ENCODE assay signal across 17 cellular contexts in the genomic region with DNA sequence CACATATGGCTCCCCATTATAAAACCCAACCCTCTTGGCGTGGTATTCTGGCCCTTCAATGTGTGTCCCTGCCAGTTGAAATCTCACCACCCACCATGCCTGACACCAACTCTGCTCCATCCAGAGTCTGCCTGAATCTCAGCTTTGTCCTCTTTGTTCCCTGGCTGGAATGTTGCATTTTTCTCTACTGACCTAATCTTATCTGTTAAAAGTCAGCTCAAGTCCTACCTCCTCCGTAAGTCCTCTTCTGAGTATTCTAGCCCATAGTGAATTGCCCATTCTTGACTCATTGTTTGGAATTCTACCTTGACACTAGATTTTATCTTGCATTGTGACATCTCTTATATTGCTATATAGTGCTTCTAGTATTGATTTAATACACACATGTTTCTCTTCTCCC.
DNase-seq lines count a peak whose midpoint lies in the region; ATAC-seq, FAIRE-seq and TF ChIP-seq lines count a peak whose summit lies in the region.
"Had no signal": no experiment of that assay in that cellular context is flagged by ENCODE, and none has a peak within 500 bp of the region (broad histone marks: within the 10 kb centered on the region; RNA-seq: fewer than 3 reads in every experiment).

No MANE protein-coding gene starts in this region.

- H2AFZ ChIP-seq in astrocyte (ENCODE audit: low read depth, low read length) = no peak overlapping the region
- H2AFZ ChIP-seq in trophoblast cell (ENCODE audit: insufficient read depth, low read length, poor library complexity) = peak overlapping the region; percentile 72

- no peaks in the 10 kb centered on the region for H3K36me3 ChIP-seq in astrocyte (ENCODE audit: insufficient read depth, low read length)
- no peaks in the 10 kb centered on the region for H3K36me3 ChIP-seq in trophoblast cell (ENCODE audit: control insufficient read depth in 1 of 2, insufficient read depth in 2 of 2, low read length in 2 of 2)
- H3K36me3 ChIP-seq in breast epithelium = no peaks in the 10 kb centered on the region

- H2BK12ac ChIP-seq in trophoblast cell (ENCODE audit: low read length) = peak overlapping the region; percentile 86

- H3K4me1 Mint-ChIP-seq in HFFc6 (ENCODE audit: low read depth) = peaks cover 48% of the 10 kb centered on the region
- peaks cover 46% of the 10 kb centered on the region for H3K4me1 Mint-ChIP-seq in astrocyte (ENCODE audit: low read depth, unreplicated experiment)

- H4K12ac ChIP-seq in trophoblast cell (ENCODE audit: low read depth, low read length) = no peak overlapping the region

- H3K4me3 Mint-ChIP-seq in HFFc6 (peak overlapping the region; percentile 4; the same call in 1 of the 2 replicates), astrocyte (ENCODE audit: unreplicated experiment) (no peak overlapping the region)

- no peaks in the 10 kb centered on the region for H4K20me1 ChIP-seq in astrocyte (ENCODE audit: insufficient read depth, low read length)

- no peaks in the 10 kb centered on the region for H3K9me3 ChIP-seq in astrocyte (ENCODE audit: insufficient read depth, low read depth, low read length)
- H3K9me3 ChIP-seq in trophoblast cell (ENCODE audit: insufficient read depth, low read depth, low read length) = no peaks in the 10 kb centered on the region
- H3K9me3 ChIP-seq in breast epithelium = no peaks in the 10 kb centered on the region

- intact Hi-C loops in breast epithelium (cut with DNase I; ENCODE audit: low total_unique reads) = no loop called here

- H3K27ac ChIP-seq in astrocyte (ENCODE audit: low read depth, low read length) = peak overlapping the region; percentile 5
- H3K27ac ChIP-seq in trophoblast cell (ENCODE audit: low read depth, low read length) = peak overlapping the region; percentile 51
- H3K27ac ChIP-seq in breast epithelium = no peak overlapping the region

- H3K23ac ChIP-seq in trophoblast cell (ENCODE audit: low read length) = no peak overlapping the region

- peak overlapping the region; percentile 31 for H3K27ac Mint-ChIP-seq in HFFc6
- H3K27ac Mint-ChIP-seq in astrocyte (ENCODE audit: unreplicated experiment) = peak overlapping the region; percentile 98

- H3K14ac ChIP-seq in trophoblast cell (ENCODE audit: low read length) = peak overlapping the region; percentile 46

- H2BK120ac ChIP-seq in trophoblast cell (ENCODE audit: insufficient read depth, low read length, poor library complexity) = peak overlapping the region; percentile 74

- WGBS in trophoblast cell (ENCODE audit: extremely low coverage, insufficient coverage, insufficient read length) = no CpG with 5 or more reads among the region's 2 CpGs

- H2AK5ac ChIP-seq in trophoblast cell (ENCODE audit: low read length) = no peak overlapping the region

- peaks cover 22% of the 10 kb centered on the region for H3K79me1 ChIP-seq in trophoblast cell (ENCODE audit: low read length)

- DNase-seq in HFFc6 = no peak
- peak; percentile 56 for DNase-seq in astrocyte (ENCODE audit: low read depth)
- peak; percentile 45 for DNase-seq in iris pigment epithelial cell (ENCODE audit: low read depth)
- DNase-seq in trophoblast cell = peak; percentile 43 to 94
- no peak for DNase-seq in breast epithelium (ENCODE audit: low spot score in 2 of 2)
- DNase-seq: AML-193, Caco-2, DMS53, NCI-H1048, NCI-H146, NCI-H2081 treated with DMSO at 0.1 percent for 48 hours had no signal

- no peaks in the 10 kb centered on the region for H3K27me3 ChIP-seq in astrocyte (ENCODE audit: insufficient read depth, low read length)
- H3K27me3 ChIP-seq in trophoblast cell (ENCODE audit: insufficient read depth, low read length) = no peaks in the 10 kb centered on the region
- H3K27me3 ChIP-seq in breast epithelium = no peaks in the 10 kb centered on the region

- no peak for TF ChIP-seq CTCF in HFFc6 (IDR thresholded peaks at IDR 0.05)
- no peak for TF ChIP-seq CTCF in astrocyte (IDR thresholded peaks at IDR 0.05; ENCODE audit: insufficient read depth, low read depth, low read length)
- no peak for TF ChIP-seq CTCF in breast epithelium (IDR thresholded peaks at IDR 0.05)

- peak overlapping the region; percentile 91 for H2BK5ac ChIP-seq in trophoblast cell (ENCODE audit: low read depth, low read length, poor library complexity)

- H3K79me2 ChIP-seq in astrocyte (ENCODE audit: insufficient read depth, low read length) (no peaks in the 10 kb centered on the region), trophoblast cell (ENCODE audit: control insufficient read depth, insufficient read depth, low read length, poor library complexity) (no peaks in the 10 kb centered on the region)

- H3K18ac ChIP-seq in trophoblast cell (ENCODE audit: low read length) = no peak overlapping the region

- H3K27me3 Mint-ChIP-seq in HFFc6 (ENCODE audit: insufficient read depth) (peaks cover 4% of the 10 kb centered on the region), astrocyte (ENCODE audit: low read depth, unreplicated experiment) (no peaks in the 10 kb centered on the region)

- H3K4me1 ChIP-seq in astrocyte (ENCODE audit: insufficient read depth, low read length) (peaks cover 9% of the 10 kb centered on the region), trophoblast cell (ENCODE audit: control insufficient read depth in 1 of 2, insufficient read depth in 2 of 2, low read length in 2 of 2) (peaks cover 8 to 10% of the 10 kb centered on the region in 2 experiments), breast epithelium (no peaks in the 10 kb centered on the region)

- H4K91ac ChIP-seq in trophoblast cell (ENCODE audit: low read depth, low read length) = peak overlapping the region; percentile 78

- H3K9me3 Mint-ChIP-seq in HFFc6 (no peaks in the 10 kb centered on the region), astrocyte (ENCODE audit: unreplicated experiment) (peaks cover 3% of the 10 kb centered on the region)

- FAIRE-seq in astrocyte (lab: Jason Lieb, UNC) = peak; percentile 71
- FAIRE-seq: G401.6, GM12891, HTR-8/SVneo had no signal

- H3K4me2 ChIP-seq in astrocyte (ENCODE audit: low read length) (no peak overlapping the region), trophoblast cell (ENCODE audit: low read length) (no peak overlapping the region)

- H3K9ac ChIP-seq in astrocyte (ENCODE audit: low read length) = no peak overlapping the region
- H3K9ac ChIP-seq in trophoblast cell (ENCODE audit: low read length) = no peak overlapping the region

- no peak for TF ChIP-seq POLR2A in breast epithelium (IDR thresholded peaks at IDR 0.05)

- H3K4me3 ChIP-seq in astrocyte (ENCODE audit: insufficient read depth, low read depth, low read length) (no peak overlapping the region), trophoblast cell (ENCODE audit: low read depth, low read length) (no peak overlapping the region), breast epithelium (no peak overlapping the region)

- H3K36me3 Mint-ChIP-seq in HFFc6 (ENCODE audit: low read depth) (no peaks in the 10 kb centered on the region), astrocyte (ENCODE audit: low read depth, unreplicated experiment) (no peaks in the 10 kb centered on the region)

- no peak overlapping the region for H4K8ac ChIP-seq in trophoblast cell (ENCODE audit: low read depth, low read length)

- no peak overlapping the region for H3K4ac ChIP-seq in trophoblast cell (ENCODE audit: low read depth, low read length)

- ATAC-seq in activated CD4-positive, CD25-positive, alpha-beta regulatory T cell treated with anti-CD3 and anti-CD28 coated beads, Interleukin-2, amount 50 U/mL, for 24 hours = no peak
- no peak for ATAC-seq in HG02973 (IDR thresholded peaks at IDR 0.05; ENCODE audit: unreplicated experiment)
- ATAC-seq: HCT116 had no signal

Comparison
In these comparisons a context has a peak if more than half of its experiments do, and no peak if none do; other contexts are left out.
1. DNase-seq: peak in astrocyte (single experiment), iris pigment epithelial cell (single experiment) and trophoblast cell (2 of 2); none in HFFc6 (single experiment) and breast epithelium (0 of 2).
2. H3K27ac ChIP-seq: peak in astrocyte (single experiment) and trophoblast cell (single experiment); none in breast epithelium (0 of 2).